25 cellular contexts compared by ENCODE assay signal in the genomic region with DNA sequence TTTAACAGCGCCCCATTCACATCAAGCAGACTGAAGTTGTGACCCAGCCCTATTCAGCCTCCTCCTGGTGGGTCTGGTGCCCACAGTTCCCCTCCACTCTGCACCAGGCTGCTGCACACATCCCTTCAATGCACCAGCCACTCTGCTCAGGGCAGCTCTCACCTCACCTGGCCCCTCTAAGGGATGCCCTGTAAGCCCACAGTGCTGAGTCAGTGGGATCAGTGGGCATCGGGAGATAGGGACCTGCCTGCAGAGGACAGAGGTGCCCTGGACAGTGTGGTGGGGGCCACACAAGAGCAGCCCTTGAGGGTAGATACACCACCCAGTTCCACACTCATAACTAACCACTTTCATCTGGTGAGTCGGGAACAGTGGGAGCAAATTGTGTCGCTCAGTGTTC. TPM values are rescaled to one million over a fixed set of nuclear protein-coding genes. Genes with fewer than 3 reads are reported as not detected.
A peak's percentile ranks its signal among the peaks of the same experiment; 100 is the strongest.
DNase-seq lines count a peak whose midpoint lies in the region; ATAC-seq, FAIRE-seq and TF ChIP-seq lines count a peak whose summit lies in the region.
"Had no signal": no experiment of that assay in that cellular context is flagged by ENCODE, and none has a peak within 500 bp of the region (broad histone marks: within the 10 kb centered on the region; RNA-seq: fewer than 3 reads in every experiment).

No MANE protein-coding gene starts in this region.

- no peak for DNase-seq in HFFc6
- DNase-seq in H1 (ENCODE audit: low read depth in 1 of 2, low spot score in 2 of 2) = peak in 1 of 2 experiments; percentile 34
- DNase-seq in neuronal stem cell (ENCODE audit: low spot score) = no peak
- DNase-seq in type B pancreatic cell (ENCODE audit: extremely low spot score, unreplicated experiment) = no peak
- no peak for DNase-seq in NCI-H510A treated with DMSO at 0.1 percent for 48 hours (lab: John Stamatoyannopoulos, UW)
- DNase-seq: activated CD4-positive, alpha-beta memory T cell treated with anti-CD3 and anti-CD28 coated beads for 36 hours; activated CD4-positive, CD25-positive, alpha-beta regulatory T cell; activated naive CD4-positive, alpha-beta T cell treated with anti-CD3 and anti-CD28 coated beads for 36 hours; activated T-cell treated with anti-CD3 and anti-CD28 coated beads, Interleukin-2, amount 50 U/mL, for 1 hour; colonic mucosa; lower lobe of right lung; naive B cell; NCI-H1105 treated with DMSO at 0.1 percent for 48 hours; NK-92 treated with Interleukin-12 subunit alpha and Interleukin-12 subunit beta, amount 100 ng/mL, for 24 hours; Peyer's patch; stimulated activated naive CD4-positive, alpha-beta T cell treated with Interleukin-2 at 50 U/mL for 16 hours; T1000; trophoblast cell had no signal

- no peak overlapping the region for H2AFZ ChIP-seq in ACC112 (ENCODE audit: low read length, unreplicated experiment)
- no peak overlapping the region for H2AFZ ChIP-seq in H1 (ENCODE audit: low read length)
- peak overlapping the region; percentile 73 for H2AFZ ChIP-seq in neuronal stem cell (ENCODE audit: low read length)
- H2AFZ ChIP-seq: parathyroid adenoma had no signal

- no peaks in the 10 kb centered on the region for H3K79me2 ChIP-seq in ACC112 (ENCODE audit: control insufficient read depth, insufficient read depth, low read length, unreplicated experiment)
- peaks cover 0 to 3% of the 10 kb centered on the region in 2 experiments; a peak in 1 of 4 replicates for H3K79me2 ChIP-seq in H1 (ENCODE audit: control insufficient read depth in 1 of 2, insufficient read depth in 2 of 2, low read length in 2 of 2)
- H3K79me2 ChIP-seq: parathyroid adenoma had no signal

- H2BK5ac ChIP-seq in H1 (ENCODE audit: low read depth, low read length) = no peak overlapping the region
- no peak overlapping the region for H2BK5ac ChIP-seq in neuronal stem cell (ENCODE audit: low read length)

- H3K4me2 ChIP-seq in H1 (ENCODE audit: insufficient read depth in 1 of 2, low read depth in 2 of 2, low read length in 2 of 2) = no peak overlapping the region
- no peak overlapping the region for H3K4me2 ChIP-seq in neuronal stem cell (ENCODE audit: insufficient read depth, low read length, poor library complexity, severe bottlenecking)

- H4K20me1 ChIP-seq in H1 (replicated peaks in 1 of 2; ENCODE audit: control insufficient read depth in 1 of 2, insufficient read depth in 2 of 2, low read length in 2 of 2) = peaks cover 0 to 2% of the 10 kb centered on the region in 2 experiments

- ATAC-seq in GM18520 (IDR thresholded peaks at IDR 0.05; ENCODE audit: unreplicated experiment) = no peak
- ATAC-seq in GM21447 (IDR thresholded peaks at IDR 0.05; ENCODE audit: unreplicated experiment) = no peak
- ATAC-seq: lower lobe of right lung had no signal

- H3K14ac ChIP-seq in H1 (ENCODE audit: insufficient read length) (no peak overlapping the region), neuronal stem cell (ENCODE audit: low read length) (no peak overlapping the region)

- H3K27me3 ChIP-seq in ACC112 (ENCODE audit: insufficient read depth, low read length) (no peaks in the 10 kb centered on the region), H1 (replicated peaks in 1 of 4; ENCODE audit: control insufficient read depth in 3 of 4, extremely low read depth in 1 of 4, insufficient read depth in 3 of 4, low read length in 3 of 4) (no peaks in the 10 kb centered on the region; a peak in 1 of 7 replicates), neuronal stem cell (ENCODE audit: control insufficient read depth in 3 of 3, insufficient read depth in 3 of 3, low read depth in 1 of 3, low read length in 3 of 3) (peaks cover 0 to 4% (median 0%) of the 10 kb centered on the region in 3 experiments)
- H3K27me3 ChIP-seq: colonic mucosa, Peyer's patch had no signal

- no peak overlapping the region for H2BK12ac ChIP-seq in H1 (ENCODE audit: low read depth, low read length)
- H2BK12ac ChIP-seq in neuronal stem cell (ENCODE audit: low read length) = peak overlapping the region; percentile 93

- no peak for TF ChIP-seq EP300 in H1 (IDR thresholded peaks at IDR 0.05; ENCODE audit: borderline replicate concordance in 1 of 2, low read depth in 2 of 2, low read length in 2 of 2)

- H2AK5ac ChIP-seq in H1 (ENCODE audit: low read depth, low read length) (no peak overlapping the region), neuronal stem cell (ENCODE audit: low read depth, low read length) (no peak overlapping the region)

- TF ChIP-seq POLR2A in H1 (IDR thresholded peaks at IDR 0.05; ENCODE audit: control extremely low read depth in 1 of 2, low read depth in 2 of 2, low read length in 2 of 2) = no peak

- no peak overlapping the region for H3K23ac ChIP-seq in H1 (ENCODE audit: insufficient read length)
- H3K23ac ChIP-seq in neuronal stem cell (ENCODE audit: low read depth, low read length, poor library complexity) = no peak overlapping the region

- H3K56ac ChIP-seq in H1 (replicated peaks; ENCODE audit: insufficient read length, low read depth, low read length) = no peak overlapping the region

- no peak overlapping the region for H2BK120ac ChIP-seq in H1 (replicated peaks; ENCODE audit: low read depth, low read length)
- no peak overlapping the region for H2BK120ac ChIP-seq in neuronal stem cell (ENCODE audit: low read depth, low read length)

- peaks cover 2% of the 10 kb centered on the region; the same call in 1 of the 2 replicates for H3K27me3 Mint-ChIP-seq in HFFc6 (ENCODE audit: insufficient read depth)
- no peaks in the 10 kb centered on the region for H3K27me3 Mint-ChIP-seq in type B pancreatic cell

- H3K4me3 Mint-ChIP-seq in HFFc6 (peak overlapping the region; percentile 85), type B pancreatic cell (no peak overlapping the region)
- H3K4me3 Mint-ChIP-seq: activated CD4-positive, alpha-beta memory T cell treated with anti-CD3 and anti-CD28 coated beads for 36 hours; activated naive CD4-positive, alpha-beta T cell treated with anti-CD3 and anti-CD28 coated beads for 36 hours had no signal

- H4K5ac ChIP-seq in H1 (ENCODE audit: insufficient read length, low read depth, low read length) = no peak overlapping the region

- H3K18ac ChIP-seq in H1 (ENCODE audit: extremely low read depth, low read length) = no peak overlapping the region
- peak overlapping the region; percentile 32 for H3K18ac ChIP-seq in neuronal stem cell (ENCODE audit: low read length)

- H4K8ac ChIP-seq in H1 (ENCODE audit: extremely low read depth, insufficient read depth, low read length) = no peak overlapping the region
- H4K8ac ChIP-seq in neuronal stem cell (ENCODE audit: low read depth, low read length) = no peak overlapping the region

- H3K79me1 ChIP-seq in H1 (ENCODE audit: low read depth, low read length) (0 out of 2 replicates have a peak, but pooled peaks cover 2% of the 10 kb centered on the region), neuronal stem cell (ENCODE audit: low read depth, low read length) (no peaks in the 10 kb centered on the region)

- H3K36me3 ChIP-seq in ACC112 (ENCODE audit: insufficient read depth, low read length) = no peaks in the 10 kb centered on the region
- H3K36me3 ChIP-seq in H1 (ENCODE audit: control insufficient read depth in 2 of 4, insufficient read depth in 4 of 4, low read length in 3 of 4) = no peaks in the 10 kb centered on the region
- H3K36me3 ChIP-seq in neuronal stem cell (replicated peaks in 1 of 2; ENCODE audit: control insufficient read depth in 2 of 2, insufficient read depth in 2 of 2, low read length in 2 of 2) = no peaks in the 10 kb centered on the region
- H3K36me3 ChIP-seq: colonic mucosa, lower lobe of right lung, Peyer's patch had no signal

- H3K23me2 ChIP-seq in H1 (ENCODE audit: low read depth, low read length) = 0 out of 2 replicates have a peak, but pooled peaks cover 1% of the 10 kb centered on the region

- H2BK15ac ChIP-seq in H1 (ENCODE audit: low read length) = peak overlapping the region; percentile 61; the same call in 1 of the 2 replicates
- no peak overlapping the region for H2BK15ac ChIP-seq in neuronal stem cell (ENCODE audit: low read length)

- H3K9me3 Mint-ChIP-seq in HFFc6 (no peaks in the 10 kb centered on the region), type B pancreatic cell (no peaks in the 10 kb centered on the region)
- H3K9me3 Mint-ChIP-seq: activated CD4-positive, alpha-beta memory T cell treated with anti-CD3 and anti-CD28 coated beads for 36 hours; activated naive CD4-positive, alpha-beta T cell treated with anti-CD3 and anti-CD28 coated beads for 36 hours had no signal

- H3K27ac Mint-ChIP-seq in HFFc6 (peak overlapping the region; percentile 89), type B pancreatic cell (no peak overlapping the region)
- H3K27ac Mint-ChIP-seq: activated CD4-positive, alpha-beta memory T cell treated with anti-CD3 and anti-CD28 coated beads for 36 hours; activated naive CD4-positive, alpha-beta T cell treated with anti-CD3 and anti-CD28 coated beads for 36 hours; naive B cell had no signal

- no peak for FAIRE-seq in H1 (lab: Jason Lieb, UNC)
- FAIRE-seq: GM12892 had no signal

- H3K4me1 Mint-ChIP-seq in HFFc6 (ENCODE audit: low read depth) (peaks cover 59% of the 10 kb centered on the region), type B pancreatic cell (ENCODE audit: unreplicated experiment) (peaks cover 42% of the 10 kb centered on the region)

- H2BK20ac ChIP-seq in H1 (ENCODE audit: low read length) = no peak overlapping the region

- H3K4me3 ChIP-seq in ACC112 (ENCODE audit: low read depth, low read length) (peak overlapping the region; percentile 60), H1 (ENCODE audit: extremely low read depth in 1 of 4, insufficient read depth in 2 of 4, low read depth in 3 of 4, low read length in 4 of 4) (no peak overlapping the region), neuronal stem cell (ENCODE audit: low read length in 2 of 2) (no peak overlapping the region)
- H3K4me3 ChIP-seq: colonic mucosa, lower lobe of right lung, Peyer's patch, SK-N-MC, skin epidermis had no signal

- CTCF ChIA-PET in H1 (lab: Charles Lee; ENCODE audit: partially characterized antibody) = no interaction called here

- H4K91ac ChIP-seq in H1 (replicated peaks; ENCODE audit: insufficient read length, low read length) (no peak overlapping the region), neuronal stem cell (ENCODE audit: low read depth, low read length, poor library complexity) (no peak overlapping the region)

- H3K9me3 ChIP-seq in H1 (ENCODE audit: insufficient read depth in 2 of 2, low read depth in 1 of 2, low read length in 1 of 2) = peaks cover 0 to 4% of the 10 kb centered on the region in 2 experiments; a peak in 1 of 4 replicates
- H3K9me3 ChIP-seq in neuronal stem cell (replicated peaks in 1 of 2; ENCODE audit: control insufficient read depth in 2 of 2, insufficient read depth in 1 of 2, low read depth in 1 of 2, low read length in 2 of 2) = peaks cover 8 to 9% of the 10 kb centered on the region in 2 donors
- H3K9me3 ChIP-seq: colonic mucosa, lower lobe of right lung, Peyer's patch had no signal

- H3K36me3 Mint-ChIP-seq in HFFc6 (ENCODE audit: low read depth) (no peaks in the 10 kb centered on the region), type B pancreatic cell (no peaks in the 10 kb centered on the region)
- H3K36me3 Mint-ChIP-seq: activated CD4-positive, alpha-beta memory T cell treated with anti-CD3 and anti-CD28 coated beads for 36 hours had no signal

- WGBS in H1 (ENCODE audit: extremely low coverage in 1 of 2, insufficient coverage in 1 of 2, insufficient read length in 1 of 2, insufficient replicate concordance in 2 of 2, low coverage in 1 of 2, low lambda C conversion rate in 2 of 2, missing lambda C conversion rate in 1 of 2), 2 experiments = 82% methylated on average over 4 of the region's 4 CpGs; no CpG with 5 or more reads in 1 of the 2 experiments
- no CpG with 5 or more reads among the region's 4 CpGs for WGBS in neuronal stem cell (ENCODE audit: extremely low coverage in 2 of 2, insufficient read length in 2 of 2, insufficient replicate concordance in 1 of 2), 2 donors

- TF ChIP-seq CTCF in HFFc6 (IDR thresholded peaks at IDR 0.05) = no peak
- no peak for TF ChIP-seq CTCF in H1 (IDR thresholded peaks at IDR 0.05; ENCODE audit: control extremely low read depth in 1 of 3, insufficient read depth in 1 of 3, low read depth in 1 of 3, low read length in 3 of 3)
- TF ChIP-seq CTCF in type B pancreatic cell (conservative IDR thresholded peaks at IDR 0.05) = no peak

- TF ChIP-seq RAD21 in H1 (IDR thresholded peaks at IDR 0.05 in 1 of 2, conservative IDR thresholded peaks at IDR 0.05 in 1 of 2; ENCODE audit: low read depth in 2 of 2, low read length in 2 of 2) = no peak

- H3K9ac ChIP-seq in H1 (replicated peaks in 1 of 4; ENCODE audit: extremely low read depth in 1 of 4, low read depth in 3 of 4, low read length in 3 of 4) (no peak overlapping the region), neuronal stem cell (ENCODE audit: low read depth, low read length, poor library complexity) (no peak overlapping the region)
- H3K9ac ChIP-seq: parathyroid adenoma had no signal

- H3K27ac ChIP-seq in ACC112 (ENCODE audit: low read depth, low read length) = peak overlapping the region; percentile 47; the same call in 1 of the 2 replicates
- no peak overlapping the region for H3K27ac ChIP-seq in H1 (ENCODE audit: low read depth, low read length)
- no peak overlapping the region for H3K27ac ChIP-seq in neuronal stem cell (replicated peaks; ENCODE audit: low read length)
- H3K27ac ChIP-seq: colonic mucosa, lower lobe of right lung, parathyroid adenoma, SK-N-MC had no signal

- H3K4me1 ChIP-seq in ACC112 (ENCODE audit: control insufficient read depth, insufficient read depth, low read length, unreplicated experiment) (peaks cover 52% of the 10 kb centered on the region), H1 (replicated peaks in 1 of 4; ENCODE audit: control insufficient read depth in 3 of 4, insufficient read depth in 4 of 4, low read length in 3 of 4) (peaks cover 0 to 4% (median 0%) of the 10 kb centered on the region in 4 experiments; a peak in 2 of 7 replicates), neuronal stem cell (ENCODE audit: control insufficient read depth in 2 of 2, insufficient read depth in 1 of 2, low read depth in 1 of 2, low read length in 2 of 2) (peaks cover 24 to 27% of the 10 kb centered on the region in 2 donors)
- H3K4me1 ChIP-seq: colonic mucosa, parathyroid adenoma had no signal

- POLR2A ChIA-PET in H1 (lab: Charles Lee; ENCODE audit: partially characterized antibody) = no interaction called here

- no peak overlapping the region for H3K4ac ChIP-seq in H1 (replicated peaks; ENCODE audit: insufficient read length, low read depth, low read length)
- H3K4ac ChIP-seq in neuronal stem cell (ENCODE audit: low read length) = no peak overlapping the region

RNA-seq across cellular contexts. Expression of gene S1PR3, which starts 38.3 kb away (rescaled TPM):
- 10 to 100 TPM; 15.1 to 27.7 (median 23.9) TPM for total RNA-seq in HFFc6 (2021; fragmentation: NEBNext Ultra II Directional; extraction: Animal tissue kit (Norgen Biotek cat#: 25700))
- 6.4 and 7.2 TPM in 2 replicates for total RNA-seq in H1 (2021; fragmentation: NEBNext Ultra II Directional; extraction: Animal tissue kit (Norgen Biotek cat#: 25700))
- polyA plus RNA-seq in H1 (2011; rRNA removed) = 3.7 and 4.9 TPM in 2 replicates
- polyA plus RNA-seq in H1 (2011; cell fraction: cytosol; rRNA removed) = 3.9 TPM
- polyA plus RNA-seq in H1 (2011; cell fraction: nucleus; rRNA removed) = 4.7 TPM
- polyA plus RNA-seq in H1 (2012, experiment 1 of 2) = 3.4 to 4.7 TPM (median 4.2 TPM) in 4 replicates
- polyA plus RNA-seq in H1 (2012, experiment 2 of 2) = 1.5 TPM
- 5.7 TPM for polyA plus RNA-seq in H1 (2013, experiment 1 of 2)
- 6.4 TPM for polyA plus RNA-seq in H1 (2013, experiment 2 of 2)
- polyA minus RNA-seq in H1 (2011; rRNA and poly(A)+ RNA removed) = 9.5 and 11.0 TPM in 2 replicates
- 4.0 TPM for polyA minus RNA-seq in H1 (2011; cell fraction: cytosol; rRNA and poly(A)+ RNA removed)
- 8.7 TPM for polyA minus RNA-seq in H1 (2011; cell fraction: nucleus; rRNA and poly(A)+ RNA removed)
- polyA plus RNA-seq in neuronal stem cell (2013, experiment 1 of 2) = 11.1 TPM
- 11.3 TPM for polyA plus RNA-seq in neuronal stem cell (2013, experiment 2 of 2)
- 9.3 and 37.9 TPM in 2 replicates for total RNA-seq in type B pancreatic cell (ENCODE audit: low replicate concordance)
